ENCODE assay signal across 1 cellular context in the genomic region with DNA sequence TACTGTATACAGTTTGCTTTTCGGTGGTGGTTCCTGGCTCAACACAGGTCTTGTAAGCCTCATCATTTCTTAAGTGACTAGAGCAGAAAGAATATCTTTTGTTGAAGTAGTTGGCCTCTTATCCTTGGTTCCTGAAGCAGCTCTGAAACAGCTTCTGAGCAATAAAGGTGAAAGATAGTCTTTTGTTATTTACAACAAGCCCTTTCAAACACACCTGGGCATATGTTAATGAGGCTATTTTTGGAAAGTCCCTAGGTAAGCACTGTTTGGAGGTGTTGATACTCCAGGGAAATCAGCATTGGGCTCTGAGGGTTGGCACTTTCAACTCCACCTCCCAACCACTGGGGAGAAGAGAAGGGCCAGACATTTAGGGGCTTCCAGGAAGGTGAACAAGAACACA.
TF ChIP-seq lines count a peak whose summit lies in the region.

No MANE protein-coding gene starts in this region.

TF ChIP-seq in IMR-90, 13 proteins besides CTCF, POLR2A, EP300 and RAD21:
- TF ChIP-seq RCOR1 (IDR thresholded peaks at IDR 0.05; ENCODE audit: insufficient replicate concordance, low read length) (no peak), CEBPB (IDR thresholded peaks at IDR 0.05; ENCODE audit: low read depth, low read length) (no peak), BHLHE40 (IDR thresholded peaks at IDR 0.05; ENCODE audit: low read depth, low read length) (no peak), MAFK (IDR thresholded peaks at IDR 0.05; ENCODE audit: low read depth, low read length) (no peak), CHD1 (IDR thresholded peaks at IDR 0.05; ENCODE audit: low read depth, low read length) (no peak), FOS (IDR thresholded peaks at IDR 0.05; ENCODE audit: low read depth, low read length) (no peak), SMC3 (IDR thresholded peaks at IDR 0.05; ENCODE audit: low read depth, low read length) (no peak), MAZ (IDR thresholded peaks at IDR 0.05; ENCODE audit: borderline replicate concordance, low read depth, low read length) (no peak), NFE2L2 (IDR thresholded peaks at IDR 0.05; ENCODE audit: low read depth, low read length) (no peak), RFX5 (IDR thresholded peaks at IDR 0.05; ENCODE audit: low read depth, low read length) (no peak)
- TF ChIP-seq, protein P1, sequence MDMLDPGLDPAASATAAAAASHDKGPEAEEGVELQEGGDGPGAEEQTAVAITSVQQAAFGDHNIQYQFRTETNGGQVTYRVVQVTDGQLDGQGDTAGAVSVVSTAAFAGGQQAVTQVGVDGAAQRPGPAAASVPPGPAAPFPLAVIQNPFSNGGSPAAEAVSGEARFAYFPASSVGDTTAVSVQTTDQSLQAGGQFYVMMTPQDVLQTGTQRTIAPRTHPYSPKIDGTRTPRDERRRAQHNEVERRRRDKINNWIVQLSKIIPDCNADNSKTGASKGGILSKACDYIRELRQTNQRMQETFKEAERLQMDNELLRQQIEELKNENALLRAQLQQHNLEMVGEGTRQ (IDR thresholded peaks at IDR 0.05; ENCODE audit: low read depth, low read length): no peak
- TF ChIP-seq, protein P2, sequence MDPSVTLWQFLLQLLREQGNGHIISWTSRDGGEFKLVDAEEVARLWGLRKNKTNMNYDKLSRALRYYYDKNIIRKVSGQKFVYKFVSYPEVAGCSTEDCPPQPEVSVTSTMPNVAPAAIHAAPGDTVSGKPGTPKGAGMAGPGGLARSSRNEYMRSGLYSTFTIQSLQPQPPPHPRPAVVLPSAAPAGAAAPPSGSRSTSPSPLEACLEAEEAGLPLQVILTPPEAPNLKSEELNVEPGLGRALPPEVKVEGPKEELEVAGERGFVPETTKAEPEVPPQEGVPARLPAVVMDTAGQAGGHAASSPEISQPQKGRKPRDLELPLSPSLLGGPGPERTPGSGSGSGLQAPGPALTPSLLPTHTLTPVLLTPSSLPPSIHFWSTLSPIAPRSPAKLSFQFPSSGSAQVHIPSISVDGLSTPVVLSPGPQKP (IDR thresholded peaks at IDR 0.05; ENCODE audit: borderline replicate concordance, low read depth, low read length): no peak
